Comparison of ENCODE assay signal across 11 cellular contexts in the genomic region with DNA sequence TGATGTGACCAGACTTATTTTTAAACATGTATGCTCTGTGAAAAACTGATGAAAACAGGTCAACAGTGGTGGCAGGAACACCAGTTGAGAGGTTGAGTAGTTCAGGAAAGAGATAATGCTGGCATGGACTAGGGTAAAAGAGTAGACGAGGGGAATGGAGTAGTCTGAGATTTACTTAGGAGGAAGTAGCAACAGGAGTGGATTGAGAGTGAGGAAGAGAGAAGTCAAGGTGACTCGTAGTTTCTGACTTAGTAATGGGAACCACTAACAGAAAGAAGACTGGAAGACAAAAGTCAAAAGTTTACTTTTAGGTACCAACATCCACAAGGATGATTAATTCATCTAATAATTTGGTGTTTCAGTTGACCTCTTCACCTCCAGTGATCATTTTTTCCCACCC. TPM values are rescaled to one million over a fixed set of nuclear protein-coding genes. Genes with fewer than 3 reads are reported as not detected.
DNase-seq lines count a peak whose midpoint lies in the region; TF ChIP-seq lines count a peak whose summit lies in the region.
"Had no signal": no experiment of that assay in that cellular context is flagged by ENCODE, and none has a peak within 500 bp of the region (broad histone marks: within the 10 kb centered on the region; RNA-seq: fewer than 3 reads in every experiment).

No MANE protein-coding gene starts in this region.

- H3K79me2 ChIP-seq in SU-DHL-6 (ENCODE audit: insufficient read depth, low read length) = peaks cover 45% of the 10 kb centered on the region

- peaks cover 47% of the 10 kb centered on the region for H3K4me1 ChIP-seq in vagina

- intact Hi-C loops in vagina (cut with DNase I) = no loop called here

- H3K4me3 ChIP-seq in SU-DHL-6 (ENCODE audit: insufficient read depth, low read length, poor library complexity, severe bottlenecking) (no peak overlapping the region), vagina (no peak overlapping the region)
- H3K4me3 ChIP-seq: neural progenitor cell had no signal

- H3K36me3 ChIP-seq in SU-DHL-6 (ENCODE audit: low read length) = 0 out of 2 replicates have a peak, but pooled peaks cover 3% of the 10 kb centered on the region
- H3K36me3 ChIP-seq in vagina = peaks cover 0 to 26% of the 10 kb centered on the region in 2 donors
- H3K36me3 ChIP-seq: neural progenitor cell had no signal

- no peak for TF ChIP-seq POLR2A in vagina (IDR thresholded peaks at IDR 0.05)

- no peaks in the 10 kb centered on the region for H3K9me2 ChIP-seq in SU-DHL-6 (replicated peaks; ENCODE audit: insufficient read depth, low read length)

- H3K9me3 ChIP-seq in SU-DHL-6 (ENCODE audit: insufficient read depth, low read length) (no peaks in the 10 kb centered on the region), vagina (no peaks in the 10 kb centered on the region)

- no peak overlapping the region for H3K9ac ChIP-seq in SU-DHL-6 (ENCODE audit: low read length)
- H3K9ac ChIP-seq: neural progenitor cell had no signal

- H3K27me3 ChIP-seq in SU-DHL-6 (ENCODE audit: low read length) (no peaks in the 10 kb centered on the region), vagina (no peaks in the 10 kb centered on the region)
- H3K27me3 ChIP-seq: neural progenitor cell had no signal

- peak overlapping the region; percentile 3 for H3K4me2 ChIP-seq in SU-DHL-6 (ENCODE audit: low read depth, low read length, poor library complexity, severe bottlenecking)
- H3K4me2 ChIP-seq: neural progenitor cell had no signal

- H3K27ac ChIP-seq in 22Rv1 (peak overlapping the region; percentile 42; the same call in 1 of the 2 replicates), SU-DHL-6 (ENCODE audit: low read depth, low read length) (no peak overlapping the region), epithelial cell of prostate (peak overlapping the region; percentile 73), vagina (no peak overlapping the region)
- H3K27ac ChIP-seq: neural progenitor cell had no signal

- peaks cover 5% of the 10 kb centered on the region; the same call in 1 of the 2 replicates for H3F3A ChIP-seq in SU-DHL-6 (ENCODE audit: insufficient read depth)

- TF ChIP-seq CTCF in 22Rv1 (IDR thresholded peaks at IDR 0.05) (no peak), SU-DHL-6 (IDR thresholded peaks at IDR 0.05; ENCODE audit: insufficient read depth, low read length, poor library complexity, severe bottlenecking) (no peak), vagina (IDR thresholded peaks at IDR 0.05) (no peak)

- H4K20me1 ChIP-seq in SU-DHL-6 (ENCODE audit: low read depth, low read length) = no peaks in the 10 kb centered on the region

- peak; percentile 59 for DNase-seq in ELR (ENCODE audit: low read depth)
- DNase-seq in epithelial cell of prostate (ENCODE audit: low read depth, low spot score) = peak; percentile 67
- DNase-seq in superior temporal gyrus (ENCODE audit: extremely low spot score) = no peak
- DNase-seq in NCI-H2171 (lab: John Stamatoyannopoulos, UW) = no peak
- DNase-seq in vagina (ENCODE audit: extremely low spot score in 2 of 2) = no peak
- no peak for DNase-seq in stimulated activated naive CD4-positive, alpha-beta T cell treated with Interleukin-2 at 50 U/mL for 16 hours (lab: John Stamatoyannopoulos, UW)
- DNase-seq: stimulated activated CD4-positive, alpha-beta T cell treated with anti-CD3 and anti-CD28 coated beads, Interleukin-4, amount 100 ng/mL, for 24 hours; trophoblast cell had no signal

- H2AFZ ChIP-seq in SU-DHL-6 (ENCODE audit: low read depth, low read length, severe bottlenecking) = no peak overlapping the region
- H2AFZ ChIP-seq: neural progenitor cell had no signal

RNA-seq across cellular contexts. Expression of a gene that starts 3.6 kb away (rescaled TPM):
- total RNA-seq in vagina = 20.4 TPM

RNA-seq across cellular contexts. Expression of a gene that starts 6.2 kb away (rescaled TPM):
- total RNA-seq in vagina = 38.1 TPM

RNA-seq across cellular contexts. Expression of a gene that starts 10.7 kb away (rescaled TPM):
- total RNA-seq in vagina = 16.7 TPM

RNA-seq across cellular contexts. Expression of a gene that starts 11.0 kb away (rescaled TPM):
- 21.4 TPM for total RNA-seq in vagina

Comparison
In these comparisons a context has a peak if more than half of its experiments do, and no peak if none do; other contexts are left out.
1. H3K27ac ChIP-seq: peak in 22Rv1 (single experiment) and epithelial cell of prostate (single experiment); none in SU-DHL-6 (single experiment) and vagina (single experiment).
2. DNase-seq: peak in ELR (single experiment) and epithelial cell of prostate (single experiment); none in superior temporal gyrus (single experiment), NCI-H2171 (single experiment), vagina (0 of 2) and stimulated activated naive CD4-positive, alpha-beta T cell treated with Interleukin-2 at 50 U/mL for 16 hours (single experiment).